ENCODE assay signal across 8 cellular contexts in genomic region chr1:153608742-153609584, GRCh38. TPM values are rescaled to one million over a fixed set of nuclear protein-coding genes. Genes with fewer than 3 reads are reported as not detected.
DNase-seq lines count a peak whose midpoint lies in the region; ATAC-seq and TF ChIP-seq lines count a peak whose summit lies in the region.

No MANE protein-coding gene starts in this region.

- no peak for TF ChIP-seq EP300 in esophagus muscularis mucosa (IDR thresholded peaks at IDR 0.05)

- TF ChIP-seq POLR2A in esophagus muscularis mucosa (IDR thresholded peaks at IDR 0.05; ENCODE audit: low read depth) (peak; percentile 35), vagina (IDR thresholded peaks at IDR 0.05) (peak in 1 of 2 donors; percentile 18)

- H3K27ac ChIP-seq in RWPE1 (peak overlapping the region; percentile 99), esophagus muscularis mucosa (replicated peaks in 1 of 4) (peak overlapping the region; percentile 76 to 86 (median 84)), mucosa of rectum (ENCODE audit: low read depth in 2 of 2, low read length in 2 of 2) (peak overlapping the region; percentile 95 to 97), vagina (peak overlapping the region; percentile 96)

- 73% methylated on average over 15 of the region's 19 CpGs for WGBS in esophagus muscularis mucosa

- CTCF ChIA-PET in RWPE1 (lab: Yijun Ruan, JAX), result interaction anchor here (0.5 to 2.3 kb wide), 5 partner anchors 8 to 72 kb away, joined by 3 to 8 read pairs (median 4); no protein-coding TSS in a partner anchor

- TF ChIP-seq CTCF in RWPE1 (conservative IDR thresholded peaks at IDR 0.05; ENCODE audit: low read depth) (no peak), esophagus muscularis mucosa (IDR thresholded peaks at IDR 0.05) (no peak), vagina (IDR thresholded peaks at IDR 0.05) (no peak)

- H3K27me3 ChIP-seq in esophagus muscularis mucosa (no peaks in the 10 kb centered on the region), mucosa of rectum (ENCODE audit: control insufficient read depth in 2 of 2, insufficient read depth in 2 of 2, low read length in 2 of 2) (no peaks in the 10 kb centered on the region), vagina (no peaks in the 10 kb centered on the region)

- intact Hi-C loops in esophagus muscularis mucosa (cut with DNase I) (no loop called here), vagina (cut with DNase I) (no loop called here)

- H3K4me3 ChIP-seq in esophagus muscularis mucosa (peak overlapping the region; percentile 44 to 54 (median 46)), mucosa of rectum (ENCODE audit: low read length in 2 of 2) (peak overlapping the region; percentile 55 to 70), vagina (peak overlapping the region; percentile 46 to 68)

- peak overlapping the region; percentile 67 to 84 for H3K9ac ChIP-seq in mucosa of rectum (ENCODE audit: low read depth in 1 of 2, low read length in 2 of 2)

- DNase-seq in CD1c-positive myeloid dendritic cell (ENCODE audit: extremely low spot score) (peak; percentile 72), RWPE1 (ENCODE audit: low spot score) (peak; percentile 97), esophagus muscularis mucosa (ENCODE audit: extremely low spot score) (no peak), vagina (ENCODE audit: extremely low spot score in 2 of 2) (peak in 1 of 2 donors; percentile 90), NCI-H345 treated with DMSO at 0.1 percent for 48 hours (lab: John Stamatoyannopoulos, UW; ENCODE audit: unreplicated experiment) (no peak)
- DNase-seq in activated CD4-positive, alpha-beta T cell treated with anti-CD3 and anti-CD28 coated beads, Interleukin-2, amount 50 U/mL, for 4 hours, result no peak

- H3K36me3 ChIP-seq in esophagus muscularis mucosa (peaks cover 6 to 36% (median 27%) of the 10 kb centered on the region in 4 donors), mucosa of rectum (ENCODE audit: control insufficient read depth in 2 of 2, insufficient read depth in 2 of 2, low read length in 2 of 2) (peaks cover 14 to 15% of the 10 kb centered on the region in 2 donors), vagina (peaks cover 0 to 27% of the 10 kb centered on the region in 2 donors)

- H3K4me1 ChIP-seq in esophagus muscularis mucosa (peaks cover 37 to 65% (median 54%) of the 10 kb centered on the region in 4 donors), mucosa of rectum (ENCODE audit: control insufficient read depth in 2 of 2, insufficient read depth in 2 of 2, low read length in 2 of 2) (peaks cover 30 to 44% of the 10 kb centered on the region in 2 donors), vagina (peaks cover 58% of the 10 kb centered on the region)

- POLR2A ChIA-PET in RWPE1 (lab: Yijun Ruan, JAX; ENCODE audit: low non-redundant PET), result no interaction called here

- H3K9me3 ChIP-seq in esophagus muscularis mucosa, result no peaks in the 10 kb centered on the region
- H3K9me3 ChIP-seq in mucosa of rectum (ENCODE audit: control insufficient read depth in 2 of 2, low read length in 2 of 2), result no peaks in the 10 kb centered on the region
- no peaks in the 10 kb centered on the region for H3K9me3 ChIP-seq in vagina

- ATAC-seq in HG02642 (IDR thresholded peaks at IDR 0.05; ENCODE audit: poor library complexity, unreplicated experiment), result no peak

RNA-seq across cellular contexts. Expression of gene S100A16, which starts 4.0 kb away (rescaled TPM):
- total RNA-seq in esophagus muscularis mucosa, result 10 to 100 TPM; 33.2 to 67.9 (median 48.2) TPM
- total RNA-seq in vagina, result 259 TPM

RNA-seq across cellular contexts. Expression of gene S100A14, which starts 7.2 kb away (rescaled TPM):
- total RNA-seq in esophagus muscularis mucosa, result 1 to 10 TPM in 1 of 4 donors, not detected in 3; 1.0 TPM
- total RNA-seq in vagina, result 323 TPM

RNA-seq across cellular contexts. Expression of gene S100A13, which starts 18.3 kb away (rescaled TPM):
- total RNA-seq in esophagus muscularis mucosa, result 10 to 100 TPM; 71.3 to 84.7 (median 83.1) TPM
- total RNA-seq in vagina, result 116 TPM

RNA-seq across cellular contexts. Expression of gene S100A1, which starts 19.3 kb away (rescaled TPM):
- total RNA-seq in esophagus muscularis mucosa, result 10 to 100 TPM in 2 of 4 donors, 1 to 10 TPM in 2; 4.3 to 17.9 (median 9.2) TPM
- not detected for total RNA-seq in vagina

RNA-seq across cellular contexts. Expression of gene CHTOP, which starts 24.9 kb away (rescaled TPM):
- total RNA-seq in esophagus muscularis mucosa (10 to 100 TPM; 34.5 to 43.8 (median 37.6) TPM), vagina (67.3 TPM)

Comparison
In these comparisons a context has a peak if more than half of its experiments do, and no peak if none do; other contexts are left out.
1. DNase-seq: peak in CD1c-positive myeloid dendritic cell (single experiment) and RWPE1 (single experiment); none in esophagus muscularis mucosa (single experiment), activated CD4-positive, alpha-beta T cell treated with anti-CD3 and anti-CD28 coated beads, Interleukin-2, amount 50 U/mL, for 4 hours (0 of 2) and NCI-H345 treated with DMSO at 0.1 percent for 48 hours (single experiment).
2. RNA of gene S100A14, which starts 7.2 kb away (total RNA-seq): 323 TPM in vagina (single experiment); 1.0 TPM in esophagus muscularis mucosa; every median in the first group is over 100 times any median in the second.
3. Peak in every context shown above with its lines, with median percentiles within 50 percentile points of each other: H3K27ac ChIP-seq and H3K4me3 ChIP-seq.